14 cellular contexts compared by ENCODE assay signal in the genomic region with DNA sequence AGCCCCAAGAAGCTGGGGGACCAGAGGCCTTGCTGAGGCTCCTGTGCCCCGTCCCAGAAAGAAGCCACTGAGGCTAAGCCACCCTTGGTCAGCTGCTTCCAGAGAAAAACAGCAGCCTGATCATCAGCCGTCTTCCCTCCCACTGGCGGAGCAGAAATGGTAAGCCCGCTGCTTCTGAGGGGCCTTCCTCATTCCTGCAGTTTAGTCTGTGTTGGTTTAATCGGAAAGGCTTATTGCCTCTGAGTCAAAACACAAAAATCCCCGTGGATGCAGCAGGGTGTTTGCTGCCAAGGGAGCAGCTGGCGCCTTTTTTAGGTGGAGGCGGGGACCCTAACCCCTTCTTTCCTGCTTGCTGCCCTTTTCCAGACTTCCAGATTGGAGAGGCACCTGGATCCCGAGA. TPM values are rescaled to one million over a fixed set of nuclear protein-coding genes. Genes with fewer than 3 reads are reported as not detected.
DNase-seq lines count a peak whose midpoint lies in the region; ATAC-seq and TF ChIP-seq lines count a peak whose summit lies in the region.
"Had no signal": no experiment of that assay in that cellular context is flagged by ENCODE, and none has a peak within 500 bp of the region (broad histone marks: within the 10 kb centered on the region; RNA-seq: fewer than 3 reads in every experiment).

No MANE protein-coding gene starts in this region.

- H3K36me3 ChIP-seq in IMR-90 (ENCODE audit: control insufficient read depth, insufficient read depth, low read length): no peaks in the 10 kb centered on the region
- no peaks in the 10 kb centered on the region for H3K36me3 ChIP-seq in testis (ENCODE audit: low read depth, missing control alignments)
- H3K36me3 ChIP-seq: neutrophil had no signal

- H3K4ac ChIP-seq in IMR-90 (ENCODE audit: low read depth, low read length): peak overlapping the region; percentile 96

- POLR2A ChIA-PET in IMR-90 (lab: Charles Lee; ENCODE audit: unreplicated experiment): no interaction called here

- peak overlapping the region; percentile 59; the same call in 1 of the 3 replicates for H2BK15ac ChIP-seq in IMR-90 (ENCODE audit: low read depth, low read length)

- H3K18ac ChIP-seq in IMR-90 (ENCODE audit: low read depth, low read length): peak overlapping the region; percentile 89

- H4K91ac ChIP-seq in IMR-90 (ENCODE audit: insufficient read depth, low read depth, low read length): peak overlapping the region; percentile 86

- peak overlapping the region; percentile 88 for H4K5ac ChIP-seq in IMR-90 (ENCODE audit: low read depth, low read length)

- H3K9me3 ChIP-seq in IMR-90 (ENCODE audit: control insufficient read depth, insufficient read depth, low read length): no peaks in the 10 kb centered on the region
- no peaks in the 10 kb centered on the region for H3K9me3 ChIP-seq in testis
- H3K9me3 ChIP-seq: neutrophil had no signal

- ATAC-seq in IMR-90 (ENCODE audit: low read depth) (peak; percentile 94), GM19351 (IDR thresholded peaks at IDR 0.05; ENCODE audit: unreplicated experiment) (no peak)
- ATAC-seq: activated CD8-positive, alpha-beta T cell treated with anti-CD3 and anti-CD28 coated beads for 36 hours had no signal

- H3K9ac ChIP-seq in IMR-90 (ENCODE audit: low read depth, low read length): peak overlapping the region; percentile 66

- peak overlapping the region; percentile 79 for H2BK5ac ChIP-seq in IMR-90 (ENCODE audit: low read depth, low read length, poor library complexity, severe bottlenecking)

- TF ChIP-seq RAD21 in IMR-90 (IDR thresholded peaks at IDR 0.05; ENCODE audit: low read length): peak; percentile 21

- no peak overlapping the region for H3K4me3 ChIP-seq in IMR-90 (ENCODE audit: insufficient read depth, low read depth, low read length)
- H3K4me3 ChIP-seq in coronary artery: peak overlapping the region; percentile 13
- no peak overlapping the region for H3K4me3 ChIP-seq in testis

- H3K14ac ChIP-seq in IMR-90 (replicated peaks; ENCODE audit: low read depth, low read length): peak overlapping the region; percentile 95

- peak overlapping the region; percentile 74 for H2AFZ ChIP-seq in IMR-90 (replicated peaks; ENCODE audit: low read length, poor library complexity)

- peak overlapping the region; percentile 65; the same call in 1 of the 2 replicates for H3K56ac ChIP-seq in IMR-90 (ENCODE audit: extremely low read depth, insufficient read depth, low read length)

- TF ChIP-seq POLR2A in IMR-90 (IDR thresholded peaks at IDR 0.05; ENCODE audit: low read depth, low read length) (no peak), testis (IDR thresholded peaks at IDR 0.05) (no peak)

- H3K9me1 ChIP-seq in IMR-90 (ENCODE audit: insufficient read depth, low read length): peaks cover 51% of the 10 kb centered on the region

- peak overlapping the region; percentile 56 for H3K4me2 ChIP-seq in IMR-90 (ENCODE audit: low read depth, low read length)

- H2AK5ac ChIP-seq in IMR-90 (ENCODE audit: low read depth, low read length): peak overlapping the region; percentile 99

- in situ Hi-C loops in IMR-90 (cut with MboI; ENCODE audit: low sequenced_read_pairs): no loop called here

- peaks cover 94% of the 10 kb centered on the region for H4K20me1 ChIP-seq in IMR-90 (ENCODE audit: insufficient read depth, low read length)

- H2BK120ac ChIP-seq in IMR-90 (ENCODE audit: low read depth, low read length): peak overlapping the region; percentile 91

- H4K8ac ChIP-seq in IMR-90 (ENCODE audit: low read depth in 2 of 2, low read length in 2 of 2): peak overlapping the region in 1 of 2 experiments; percentile 86; a peak in 2 of 4 replicates

- DNase-seq in IMR-90: peak; percentile 89
- peak; percentile 84 for DNase-seq in coronary artery (ENCODE audit: low spot score)
- DNase-seq in mucosa of gallbladder (ENCODE audit: low spot score): peak; percentile 35
- DNase-seq in testis: peak; percentile 40
- no peak for DNase-seq in activated CD4-positive, alpha-beta T cell treated with anti-CD3 and anti-CD28 coated beads for 1 hour
- DNase-seq in LoVo (ENCODE audit: low spot score): no peak
- no peak for DNase-seq in COLO668 (lab: John Stamatoyannopoulos, UW; ENCODE audit: unreplicated experiment)
- DNase-seq: activated CD8-positive, alpha-beta T cell treated with anti-CD3 and anti-CD28 coated beads for 36 hours; activated naive CD4-positive, alpha-beta T cell treated with anti-CD3 and anti-CD28 coated beads for 36 hours; DMS153; immature natural killer cell; NCI-H1048 had no signal

- peak overlapping the region; percentile 93 for H3K27ac ChIP-seq in IMR-90 (ENCODE audit: insufficient read depth, low read length)
- peak overlapping the region; percentile 87 to 89 for H3K27ac ChIP-seq in coronary artery
- H3K27ac ChIP-seq in testis: peak overlapping the region; percentile 43 to 47
- H3K27ac ChIP-seq: neutrophil had no signal

- H3K27me3 ChIP-seq in IMR-90 (ENCODE audit: control insufficient read depth, insufficient read depth, low read length) (no peaks in the 10 kb centered on the region), testis (no peaks in the 10 kb centered on the region)

- H3K4me1 ChIP-seq in IMR-90 (ENCODE audit: control insufficient read depth, insufficient read depth, low read length): peaks cover 28% of the 10 kb centered on the region
- H3K4me1 ChIP-seq in testis: peaks cover 23% of the 10 kb centered on the region

- WGBS in IMR-90 (ENCODE audit: extremely low coverage in 2 of 2, insufficient read length in 1 of 2), 2 experiments: 0% methylated on average over 1 of the region's 9 CpGs; no CpG with 5 or more reads in 1 of the 2 experiments
- 61 to 66% methylated on average over 5 to 9 of the region's 9 CpGs for WGBS in testis, 2 donors

- no peak for TF ChIP-seq CTCF in IMR-90 (conservative IDR thresholded peaks at IDR 0.05; ENCODE audit: low read depth, low read length)
- no peak for TF ChIP-seq CTCF in coronary artery (IDR thresholded peaks at IDR 0.05)
- TF ChIP-seq CTCF in testis (IDR thresholded peaks at IDR 0.05): no peak

- H2AK9ac ChIP-seq in IMR-90 (replicated peaks; ENCODE audit: low read depth, low read length, poor library complexity): peak overlapping the region; percentile 93

- BruUV-seq in IMR-90 (replicated peaks; lab: Mats Ljungman, UMichigan): no TSS peak

- peak overlapping the region; percentile 80 for H2BK20ac ChIP-seq in IMR-90 (ENCODE audit: low read depth, low read length)

- intact Hi-C loops in IMR-90 (cut with micrococcal nuclease) (no loop called here), testis (cut with DNase I; ENCODE audit: low total_unique reads) (no loop called here)

- H3K79me1 ChIP-seq in IMR-90 (ENCODE audit: low read depth in 1 of 2, low read length in 2 of 2): peaks cover 47 to 96% of the 10 kb centered on the region in 2 experiments

- dilution Hi-C loops in IMR-90 (cut with HindIII; ENCODE audit: low sequenced_read_pairs, unreplicated experiment): no loop called here

- CTCF ChIA-PET in IMR-90 (lab: Yijun Ruan, JAX): interaction anchor here (0.6 to 0.9 kb wide), 2 partner anchors 14 to 161 kb away, joined by 3 to 5 read pairs; no protein-coding TSS in a partner anchor

- peak overlapping the region; percentile 92 for H3K23ac ChIP-seq in IMR-90 (ENCODE audit: low read depth, low read length)

TF ChIP-seq in IMR-90, 13 proteins besides CTCF, POLR2A, EP300 and RAD21:
- TF ChIP-seq FOS (IDR thresholded peaks at IDR 0.05; ENCODE audit: low read depth, low read length) (peak; percentile 62; the same call in 1 of the 2 replicates), BHLHE40 (IDR thresholded peaks at IDR 0.05; ENCODE audit: low read depth, low read length) (no peak), SMC3 (IDR thresholded peaks at IDR 0.05; ENCODE audit: low read depth, low read length) (no peak), MXI1 (IDR thresholded peaks at IDR 0.05; ENCODE audit: borderline replicate concordance, low read depth, low read length) (peak; percentile 42; the same call in 1 of the 2 replicates), RFX5 (IDR thresholded peaks at IDR 0.05; ENCODE audit: low read depth, low read length) (no peak), NFE2L2 (IDR thresholded peaks at IDR 0.05; ENCODE audit: low read depth, low read length) (no peak)
- TF ChIP-seq, protein P1, sequence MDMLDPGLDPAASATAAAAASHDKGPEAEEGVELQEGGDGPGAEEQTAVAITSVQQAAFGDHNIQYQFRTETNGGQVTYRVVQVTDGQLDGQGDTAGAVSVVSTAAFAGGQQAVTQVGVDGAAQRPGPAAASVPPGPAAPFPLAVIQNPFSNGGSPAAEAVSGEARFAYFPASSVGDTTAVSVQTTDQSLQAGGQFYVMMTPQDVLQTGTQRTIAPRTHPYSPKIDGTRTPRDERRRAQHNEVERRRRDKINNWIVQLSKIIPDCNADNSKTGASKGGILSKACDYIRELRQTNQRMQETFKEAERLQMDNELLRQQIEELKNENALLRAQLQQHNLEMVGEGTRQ (IDR thresholded peaks at IDR 0.05; ENCODE audit: low read depth, low read length): peak; percentile 2; the same call in 1 of the 2 replicates

RNA-seq across cellular contexts. Expression of gene SPSB1, which starts 33.9 kb away (rescaled TPM):
- total RNA-seq in IMR-90 (2012; rRNA removed): 15.0 and 16.7 TPM in 2 replicates
- 17.6 and 19.8 TPM in 2 replicates for polyA plus RNA-seq in IMR-90 (2012; rRNA removed)
- 22.0 and 35.7 TPM in 2 replicates for polyA plus RNA-seq in IMR-90 (2012; cell fraction: cytosol; rRNA removed)
- polyA plus RNA-seq in IMR-90 (2012; cell fraction: nucleus; rRNA removed; ENCODE audit: low replicate concordance): 16.5 and 24.0 TPM in 2 replicates
- 25.3 TPM for total RNA-seq in mucosa of gallbladder
- 10 to 100 TPM; 30.0 to 37.9 TPM for total RNA-seq in testis
- 19.8 TPM for polyA plus RNA-seq in testis (ENCODE audit: insufficient read depth, low read depth, low replicate concordance)

Comparison
In these comparisons a context has a peak if more than half of its experiments do, and no peak if none do; other contexts are left out.
1. DNase-seq: peak in IMR-90 (single experiment), coronary artery (single experiment), mucosa of gallbladder (single experiment) and testis (single experiment); none in activated CD4-positive, alpha-beta T cell treated with anti-CD3 and anti-CD28 coated beads for 1 hour (single experiment), LoVo (single experiment) and COLO668 (single experiment).
2. Peak in every context shown above with its lines, with median percentiles within 50 percentile points of each other: H3K27ac ChIP-seq.